In genomic region chr1:125064481-125064880, GRCh38 we compare ENCODE assay signal across 25 cellular contexts.
DNase-seq lines count a peak whose midpoint lies in the region; ATAC-seq, FAIRE-seq and TF ChIP-seq lines count a peak whose summit lies in the region.
"Had no signal": no experiment of that assay in that cellular context is flagged by ENCODE, and none has a peak within 500 bp of the region (broad histone marks: within the 10 kb centered on the region; RNA-seq: fewer than 3 reads in every experiment).

No MANE protein-coding gene starts in this region.

- no peak overlapping the region for H3K9ac ChIP-seq in kidney (ENCODE audit: low read length in 2 of 2)

- intact Hi-C loops in Right ventricle myocardium inferior (cut with DNase I) (no loop called here), heart right ventricle (cut with DNase I) (no loop called here), kidney (cut with DNase I) (no loop called here), sigmoid colon (cut with DNase I) (no loop called here), upper lobe of right lung (cut with DNase I) (no loop called here)

- H3K4me1 ChIP-seq in heart right ventricle (no peaks in the 10 kb centered on the region), kidney (ENCODE audit: control insufficient read depth in 1 of 2, insufficient read depth in 1 of 2, low read depth in 1 of 2, low read length in 2 of 2) (no peaks in the 10 kb centered on the region), sigmoid colon (no peaks in the 10 kb centered on the region), upper lobe of right lung (no peaks in the 10 kb centered on the region)
- H3K4me1 ChIP-seq: Caco-2, SJCRH30 had no signal

- no peak for TF ChIP-seq EP300 in sigmoid colon (IDR thresholded peaks at IDR 0.05)

- H3K27me3 ChIP-seq in heart right ventricle: no peaks in the 10 kb centered on the region
- H3K27me3 ChIP-seq in sigmoid colon: no peaks in the 10 kb centered on the region
- no peaks in the 10 kb centered on the region for H3K27me3 ChIP-seq in upper lobe of right lung
- H3K27me3 ChIP-seq: SJCRH30 had no signal

- 84% methylated on average over 21 of the region's 21 CpGs for WGBS in heart right ventricle, 2 donors
- 89 to 94% methylated on average over 21 of the region's 21 CpGs for WGBS in sigmoid colon, 2 donors

- DNase-seq in Right ventricle myocardium inferior (ENCODE audit: missing footprints) (peak; percentile 16), heart right ventricle (no peak), kidney (peak; percentile 41), sigmoid colon (peak; percentile 51), upper lobe of right lung (peak; percentile 37)
- DNase-seq in NK-92 treated with Interleukin-12 subunit alpha and Interleukin-12 subunit beta, amount 100 ng/mL, for 24 hours (lab: John Stamatoyannopoulos, UW): no peak
- DNase-seq: Caco-2; CD8-positive, alpha-beta T cell; DMS 273 treated with DMSO at 0.1 percent for 48 hours; DMS79 treated with DMSO at 0.1 percent for 48 hours; GF-D8; HCEC 1CT; NCI-H1048; NCI-H1436; NCI-H187; NCI-H2081 treated with DMSO at 0.1 percent for 48 hours; NCI-H524; SJCRH30 had no signal

- H3K4me3 ChIP-seq in heart right ventricle: no peak overlapping the region
- H3K4me3 ChIP-seq in kidney (ENCODE audit: low read length in 2 of 2): no peak overlapping the region
- no peak overlapping the region for H3K4me3 ChIP-seq in sigmoid colon
- H3K4me3 ChIP-seq in upper lobe of right lung: no peak overlapping the region
- H3K4me3 ChIP-seq: SJCRH30 had no signal

- H3K27ac ChIP-seq in heart right ventricle (no peak overlapping the region), kidney (ENCODE audit: low read depth in 2 of 2, low read length in 2 of 2) (no peak overlapping the region), sigmoid colon (no peak overlapping the region), upper lobe of right lung (no peak overlapping the region)
- H3K27ac ChIP-seq: C4-2B, HL-60, SJCRH30 had no signal

- ATAC-seq in Right ventricle myocardium inferior (no peak), heart right ventricle (no peak), upper lobe of right lung (no peak), GM19463 (IDR thresholded peaks at IDR 0.05; ENCODE audit: unreplicated experiment) (no peak)
- ATAC-seq: CD8-positive, alpha-beta T cell; Panc1; SK-N-SH treated with all-trans-retinoic acid at 6 μM for 48 hours had no signal

- H3K9me3 ChIP-seq in heart right ventricle: peaks cover 0 to 47% (median 12%) of the 10 kb centered on the region in 11 donors
- peaks cover 2 to 14% of the 10 kb centered on the region in 2 donors for H3K9me3 ChIP-seq in kidney (ENCODE audit: control insufficient read depth in 1 of 2, low read length in 2 of 2)
- H3K9me3 ChIP-seq in sigmoid colon: peaks cover 0 to 8% (median 3%) of the 10 kb centered on the region in 4 donors
- H3K9me3 ChIP-seq in upper lobe of right lung: no peaks in the 10 kb centered on the region
- H3K9me3 ChIP-seq: Caco-2, SJCRH30 had no signal

- no peak for FAIRE-seq in kidney (lab: Jason Lieb, UNC)
- FAIRE-seq: GM12891, H1 had no signal

- no peaks in the 10 kb centered on the region for H3K36me3 ChIP-seq in heart right ventricle
- no peaks in the 10 kb centered on the region for H3K36me3 ChIP-seq in kidney (ENCODE audit: control insufficient read depth in 1 of 2, insufficient read depth in 2 of 2, low read length in 2 of 2)
- no peaks in the 10 kb centered on the region for H3K36me3 ChIP-seq in sigmoid colon
- no peaks in the 10 kb centered on the region for H3K36me3 ChIP-seq in upper lobe of right lung
- H3K36me3 ChIP-seq: SJCRH30 had no signal

- TF ChIP-seq CTCF in heart right ventricle (IDR thresholded peaks at IDR 0.05) (no peak), kidney (IDR thresholded peaks at IDR 0.05; ENCODE audit: borderline replicate concordance, extremely low read depth, insufficient read depth) (no peak), sigmoid colon (IDR thresholded peaks at IDR 0.05) (no peak), upper lobe of right lung (IDR thresholded peaks at IDR 0.05) (no peak)

- no peak for TF ChIP-seq POLR2A in sigmoid colon (IDR thresholded peaks at IDR 0.05)

Comparison
In these comparisons a context has a peak if more than half of its experiments do, and no peak if none do; other contexts are left out.
1. DNase-seq: peak in Right ventricle myocardium inferior (single experiment), kidney (single experiment), sigmoid colon (single experiment) and upper lobe of right lung (single experiment); none in heart right ventricle (0 of 2) and NK-92 treated with Interleukin-12 subunit alpha and Interleukin-12 subunit beta, amount 100 ng/mL, for 24 hours (single experiment).